Comparison of ENCODE assay signal across 17 cellular contexts in genomic region chr15:51110171-51110570, GRCh38. TPM values are rescaled to one million over a fixed set of nuclear protein-coding genes. Genes with fewer than 3 reads are reported as not detected.
"Had no signal": no experiment of that assay in that cellular context is flagged by ENCODE, and none has a peak within 500 bp of the region (broad histone marks: within the 10 kb centered on the region; RNA-seq: fewer than 3 reads in every experiment).

No MANE protein-coding gene starts in this region.

- H3K4me1 ChIP-seq: foreskin keratinocyte, prostate gland had no signal

- H3K27ac ChIP-seq: cardiac muscle cell, foreskin keratinocyte had no signal

- H3K4me1 Mint-ChIP-seq: activated naive CD4-positive, alpha-beta T cell treated with anti-CD3 and anti-CD28 coated beads, Interleukin-2, amount 50 U/mL, for 24 hours had no signal

- H3K36me3 Mint-ChIP-seq: activated naive CD4-positive, alpha-beta T cell treated with anti-CD3 and anti-CD28 coated beads, Interleukin-2, amount 50 U/mL, for 24 hours had no signal

- H3K4me3 ChIP-seq: cardiac muscle cell, lung, prostate gland, right atrium auricular region, skin epidermis, testis had no signal

- H3K27me3 ChIP-seq: cardiac muscle cell, right atrium auricular region, testis had no signal

- H3K27ac Mint-ChIP-seq: activated naive CD4-positive, alpha-beta T cell treated with anti-CD3 and anti-CD28 coated beads, Interleukin-2, amount 50 U/mL, for 24 hours had no signal

- H3K36me3 ChIP-seq: cardiac muscle cell, prostate gland, right atrium auricular region had no signal

- H3K4me3 Mint-ChIP-seq: activated naive CD4-positive, alpha-beta T cell treated with anti-CD3 and anti-CD28 coated beads, Interleukin-2, amount 50 U/mL, for 24 hours had no signal

- H3K9me3 ChIP-seq: prostate gland, right atrium auricular region, testis had no signal

- DNase-seq: activated CD4-positive, alpha-beta T cell treated with anti-CD3 and anti-CD28 coated beads for 1 hour; activated CD4-positive, alpha-beta T cell treated with anti-CD3 and anti-CD28 coated beads, Interleukin-2, amount 50 U/mL, for 4 hours; activated gamma-delta T cell; dermis blood vessel endothelial cell; effector memory CD4-positive, alpha-beta T cell; foreskin keratinocyte; hippocampal formation; midbrain; T-helper 1 cell; T1000; testis had no signal

- H3K9me3 Mint-ChIP-seq: activated naive CD4-positive, alpha-beta T cell treated with anti-CD3 and anti-CD28 coated beads, Interleukin-2, amount 50 U/mL, for 24 hours had no signal

- ATAC-seq: foreskin keratinocyte had no signal

RNA-seq across cellular contexts. Expression of gene TNFAIP8L3, which starts 15.5 kb away (rescaled TPM):
- total RNA-seq: cardiac muscle cell had no signal
